In the genomic region with DNA sequence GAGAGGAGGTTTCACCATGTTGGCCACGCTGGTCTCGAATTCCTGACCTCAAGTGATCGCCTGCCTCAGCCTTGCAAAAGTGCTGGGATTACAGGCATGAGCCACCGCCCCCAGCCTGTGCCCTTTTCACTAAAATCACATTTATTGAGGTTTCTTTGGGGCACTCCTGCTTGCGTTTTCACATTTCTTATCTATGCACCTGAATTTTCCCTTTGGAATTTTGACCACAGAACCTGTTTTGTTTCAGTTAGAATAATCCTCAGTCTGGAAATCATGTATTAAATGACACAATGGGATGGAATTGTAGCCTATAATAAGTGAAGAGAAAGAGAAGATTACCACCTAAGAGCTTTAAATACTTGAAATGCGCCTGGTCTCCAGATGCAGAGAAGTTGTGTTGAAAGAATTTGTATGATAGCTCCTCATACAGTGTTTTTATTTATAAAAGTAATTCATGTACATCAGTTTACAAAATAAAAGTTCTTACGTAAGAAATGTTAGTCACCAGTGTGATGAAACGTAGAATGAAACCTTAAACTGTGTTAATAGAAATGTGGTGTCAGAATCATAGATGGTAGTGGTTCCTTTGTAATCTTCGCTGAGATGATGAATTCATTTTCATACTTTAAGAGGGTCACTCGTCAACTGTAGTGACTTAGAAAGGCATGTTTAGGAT, we compare ENCODE assay signal across 13 cellular contexts.
DNase-seq lines count a peak whose midpoint lies in the region; ATAC-seq lines count a peak whose summit lies in the region.
"Had no signal": no experiment of that assay in that cellular context is flagged by ENCODE, and none has a peak within 500 bp of the region (broad histone marks: within the 10 kb centered on the region; RNA-seq: fewer than 3 reads in every experiment).

No MANE protein-coding gene starts in this region.

- no peak for ATAC-seq in HG02938 (IDR thresholded peaks at IDR 0.05; ENCODE audit: unreplicated experiment)

- DNase-seq in GM04504 (ENCODE audit: low read depth) (peak; percentile 28), NCI-H460 (ENCODE audit: extremely low read depth, low read depth) (peak; percentile 49), epithelial cell of prostate (ENCODE audit: low read depth, low spot score) (no peak), renal cortical epithelial cell (ENCODE audit: low read depth) (peak; percentile 53), NCI-H524 (lab: John Stamatoyannopoulos, UW) (no peak), COLO668 (lab: John Stamatoyannopoulos, UW; ENCODE audit: unreplicated experiment) (no peak), cerebellar nuclear complex (lab: John Stamatoyannopoulos, UW) (no peak)
- DNase-seq: DMS 273 treated with DMSO at 0.1 percent for 48 hours, KG1, SJCRH30 had no signal

- H3K27ac ChIP-seq in epithelial cell of prostate: peak overlapping the region; percentile 15
- H3K27ac ChIP-seq: SJCRH30, suprapubic skin, VCaP had no signal

Comparison
In these comparisons a context has a peak if more than half of its experiments do, and no peak if none do; other contexts are left out.
1. DNase-seq: peak in GM04504 (single experiment), NCI-H460 (single experiment) and renal cortical epithelial cell (single experiment); none in epithelial cell of prostate (single experiment), NCI-H524 (0 of 2), COLO668 (single experiment) and cerebellar nuclear complex (0 of 2).